8 cellular contexts compared by ENCODE assay signal in the genomic region with DNA sequence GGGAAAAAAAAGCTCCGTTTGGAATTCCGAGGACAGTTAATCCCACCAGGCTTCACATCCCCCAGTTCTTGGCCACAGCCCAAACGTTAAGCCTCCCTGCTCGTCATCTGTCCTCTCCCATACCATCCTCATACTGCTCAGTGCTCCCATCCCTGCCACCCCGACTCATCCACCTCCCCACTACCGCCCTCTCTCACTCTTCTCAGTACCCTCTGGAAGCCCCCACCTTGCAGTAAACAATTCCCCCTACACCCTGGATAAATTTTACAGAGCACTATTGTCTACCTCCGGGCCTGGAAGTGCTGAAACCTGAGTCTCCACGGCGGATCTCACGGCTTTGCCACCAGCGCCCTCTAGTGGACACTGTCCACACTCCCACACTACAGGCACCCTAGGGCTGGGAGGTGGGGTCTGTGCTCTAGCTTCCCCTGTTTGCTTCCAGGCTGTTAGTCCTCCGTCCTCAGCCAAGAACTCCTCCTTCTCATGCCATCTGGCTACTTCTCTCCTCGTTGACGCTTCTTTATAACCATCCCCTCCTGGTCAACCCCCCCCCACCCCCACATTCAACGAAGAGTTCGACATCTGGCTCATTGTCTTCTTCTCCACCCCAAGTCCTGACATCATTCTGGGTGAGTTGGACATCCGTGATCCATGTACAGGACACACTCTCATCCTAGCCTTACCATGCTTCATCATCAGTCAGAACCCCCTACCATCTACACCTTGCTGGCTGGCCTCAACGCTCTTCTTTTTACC.
DNase-seq lines count a peak whose midpoint lies in the region; ATAC-seq lines count a peak whose summit lies in the region.

No MANE protein-coding gene starts in this region.

- peak; percentile 65 for DNase-seq in SIG-M5 treated with dmso at 0.1 percent for 504 hours (lab: John Stamatoyannopoulos, UW; ENCODE audit: unreplicated experiment)
- DNase-seq in SIG-M5 (lab: John Stamatoyannopoulos, UW): no peak
- peak; percentile 45 for DNase-seq in NCI-H2171 (lab: John Stamatoyannopoulos, UW)
- DNase-seq in activated CD4-positive, CD25-positive, alpha-beta regulatory T cell (lab: John Stamatoyannopoulos, UW): peak; percentile 31 to 55 (median 39)
- DNase-seq in central memory CD4-positive, alpha-beta T cell: peak; percentile 53
- DNase-seq in kidney tubule cell (ENCODE audit: low spot score): peak; percentile 67
- DNase-seq in stimulated activated CD4-positive, alpha-beta T cell treated with anti-CD3 and anti-CD28 coated beads, Interleukin-2, amount 100 ng/mL, for 48 hours: peak; percentile 60 to 73

- ATAC-seq in HG02973 (IDR thresholded peaks at IDR 0.05; ENCODE audit: unreplicated experiment): peak; percentile 59
